Comparison of ENCODE assay signal across 27 cellular contexts in the genomic region with DNA sequence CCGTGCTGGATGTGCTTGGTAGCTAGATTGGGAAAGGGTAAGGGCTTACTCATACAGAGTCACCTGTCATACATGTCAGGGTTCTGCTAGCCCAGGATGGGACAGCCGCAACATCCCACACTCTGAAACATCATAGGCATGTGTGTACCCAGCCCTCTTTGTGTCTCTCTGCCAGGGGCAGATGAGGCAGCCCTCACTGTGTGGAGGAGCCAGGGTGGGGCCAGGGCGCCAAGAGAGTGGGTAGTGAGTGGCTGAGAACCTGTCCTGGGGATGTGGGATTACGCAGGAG.
"Had no signal": no experiment of that assay in that cellular context is flagged by ENCODE, and none has a peak within 500 bp of the region (broad histone marks: within the 10 kb centered on the region; RNA-seq: fewer than 3 reads in every experiment).

No MANE protein-coding gene starts in this region.

- H3K4me2 ChIP-seq: KMS-11 had no signal

- ATAC-seq: activated CD4-positive, alpha-beta T cell treated with anti-CD3 and anti-CD28 coated beads for 36 hours; activated CD8-positive, alpha-beta T cell treated with anti-CD3 and anti-CD28 coated beads, Interleukin-2, amount 10 ng/mL, durations not matched to agents 7 days and 5 days; PC-3; SK-N-SH treated with all-trans-retinoic acid at 6 μM for 48 hours had no signal

- DNase-seq: activated CD4-positive, alpha-beta T cell treated with anti-CD3 and anti-CD28 coated beads for 36 hours; activated CD4-positive, alpha-beta T cell treated with anti-CD3 and anti-CD28 coated beads, Interleukin-2, amount 10 ng/mL, durations not matched to agents 7 days and 5 days; activated CD4-positive, alpha-beta T cell treated with anti-CD3 and anti-CD28 coated beads, Interleukin-2, amount 50 U/mL, for 48 hours; activated CD8-positive, alpha-beta T cell treated with anti-CD3 and anti-CD28 coated beads, Interleukin-2, amount 10 ng/mL, durations not matched to agents 7 days and 5 days; activated gamma-delta T cell; activated naive CD4-positive, alpha-beta T cell treated with Interleukin-2 at 50 U/mL for 16 hours; activated naive CD8-positive, alpha-beta T cell treated with anti-CD3 and anti-CD28 coated beads, Interleukin-2, amount 10 ng/mL, durations not matched to agents 7 days and 5 days; activated T-cell treated with anti-CD3 and anti-CD28 coated beads, Interleukin-2, amount 50 U/mL, for 24 hours; amygdala; NCI-H1105; NCI-H1417 treated with DMSO at 0.1 percent for 48 hours; NCI-H187 treated with DMSO at 0.1 percent for 48 hours; NCI-H2081; NCI-H226; NCI-H524 treated with DMSO at 0.1 percent for 48 hours; NK-92 treated with Interleukin-12 subunit alpha and Interleukin-12 subunit beta, amount 100 ng/mL, for 24 hours; PC-3; Peyer's patch; SIG-M5; T-helper 1 cell; T-helper 2 cell; T-helper 9 cell had no signal

- H3K9me3 Mint-ChIP-seq: activated CD4-positive, alpha-beta T cell treated with anti-CD3 and anti-CD28 coated beads, Interleukin-2, amount 10 ng/mL, durations not matched to agents 7 days and 5 days; activated naive CD4-positive, alpha-beta T cell treated with anti-CD3 and anti-CD28 coated beads, Interleukin-2, amount 50 U/mL, for 24 hours; activated naive CD8-positive, alpha-beta T cell treated with anti-CD3 and anti-CD28 coated beads, Interleukin-2, amount 10 ng/mL, durations not matched to agents 7 days and 5 days; activated T-cell treated with anti-CD3 and anti-CD28 coated beads, Interleukin-2, amount 50 U/mL, for 24 hours; activated T-helper 2 cell treated with anti-CD3 and anti-CD28 coated beads, Interferon-gamma antibody, Interleukin-2, Interleukin-4, amounts not matched to agents 10 μg/mL and 5 μg/mL and 100 μg/mL, durations not matched to agents 14 hours and 24 hours and 36 hours had no signal

- H3K4me1 ChIP-seq: ascending aorta, Peyer's patch had no signal

- H3K27me3 ChIP-seq: ascending aorta, Peyer's patch had no signal

- H3K36me3 Mint-ChIP-seq: activated naive CD4-positive, alpha-beta T cell treated with anti-CD3 and anti-CD28 coated beads, Interleukin-2, amount 50 U/mL, for 24 hours; activated naive CD8-positive, alpha-beta T cell treated with anti-CD3 and anti-CD28 coated beads, Interleukin-2, amount 10 ng/mL, durations not matched to agents 7 days and 5 days had no signal

- H3K36me3 ChIP-seq: Peyer's patch had no signal

- H3K27me3 Mint-ChIP-seq: activated CD4-positive, alpha-beta T cell treated with anti-CD3 and anti-CD28 coated beads for 36 hours; activated CD4-positive, alpha-beta T cell treated with anti-CD3 and anti-CD28 coated beads, Interleukin-2, amount 10 ng/mL, durations not matched to agents 7 days and 5 days; activated naive CD4-positive, alpha-beta T cell treated with anti-CD3 and anti-CD28 coated beads, Interleukin-2, amount 50 U/mL, for 24 hours; activated naive CD8-positive, alpha-beta T cell treated with anti-CD3 and anti-CD28 coated beads, Interleukin-2, amount 10 ng/mL, durations not matched to agents 7 days and 5 days; activated T-cell treated with anti-CD3 and anti-CD28 coated beads, Interleukin-2, amount 50 U/mL, for 24 hours had no signal

- H3K27ac Mint-ChIP-seq: activated CD4-positive, alpha-beta T cell treated with anti-CD3 and anti-CD28 coated beads for 36 hours; activated CD4-positive, alpha-beta T cell treated with anti-CD3 and anti-CD28 coated beads, Interleukin-2, amount 10 ng/mL, durations not matched to agents 7 days and 5 days; activated CD8-positive, alpha-beta T cell treated with anti-CD3 and anti-CD28 coated beads, Interleukin-2, amount 10 ng/mL, durations not matched to agents 7 days and 5 days; activated naive CD4-positive, alpha-beta T cell treated with anti-CD3 and anti-CD28 coated beads, Interleukin-2, amount 50 U/mL, for 24 hours; activated naive CD8-positive, alpha-beta T cell treated with anti-CD3 and anti-CD28 coated beads, Interleukin-2, amount 10 ng/mL, durations not matched to agents 7 days and 5 days; activated T-cell treated with anti-CD3 and anti-CD28 coated beads, Interleukin-2, amount 50 U/mL, for 24 hours; activated T-helper 2 cell treated with anti-CD3 and anti-CD28 coated beads, Interferon-gamma antibody, Interleukin-2, Interleukin-4, amounts not matched to agents 10 μg/mL and 5 μg/mL and 100 μg/mL, durations not matched to agents 14 hours and 24 hours and 36 hours had no signal

- H3K27ac ChIP-seq: ascending aorta, KMS-11, Peyer's patch had no signal

- H3K4me3 Mint-ChIP-seq: activated CD4-positive, alpha-beta T cell treated with anti-CD3 and anti-CD28 coated beads for 36 hours; activated CD4-positive, alpha-beta T cell treated with anti-CD3 and anti-CD28 coated beads, Interleukin-2, amount 10 ng/mL, durations not matched to agents 7 days and 5 days; activated CD8-positive, alpha-beta T cell treated with anti-CD3 and anti-CD28 coated beads, Interleukin-2, amount 10 ng/mL, durations not matched to agents 7 days and 5 days; activated naive CD4-positive, alpha-beta T cell treated with anti-CD3 and anti-CD28 coated beads, Interleukin-2, amount 50 U/mL, for 24 hours; activated naive CD8-positive, alpha-beta T cell treated with anti-CD3 and anti-CD28 coated beads, Interleukin-2, amount 10 ng/mL, durations not matched to agents 7 days and 5 days; activated T-cell treated with anti-CD3 and anti-CD28 coated beads, Interleukin-2, amount 50 U/mL, for 24 hours had no signal

- H3K9ac ChIP-seq: KMS-11 had no signal

- H3K9me3 ChIP-seq: ascending aorta, Peyer's patch had no signal

- H3K4me3 ChIP-seq: ascending aorta, Peyer's patch had no signal

- H3K4me1 Mint-ChIP-seq: activated CD4-positive, alpha-beta T cell treated with anti-CD3 and anti-CD28 coated beads for 36 hours; activated CD4-positive, alpha-beta T cell treated with anti-CD3 and anti-CD28 coated beads, Interleukin-2, amount 10 ng/mL, durations not matched to agents 7 days and 5 days; activated naive CD4-positive, alpha-beta T cell treated with anti-CD3 and anti-CD28 coated beads, Interleukin-2, amount 50 U/mL, for 24 hours; activated naive CD8-positive, alpha-beta T cell treated with anti-CD3 and anti-CD28 coated beads, Interleukin-2, amount 10 ng/mL, durations not matched to agents 7 days and 5 days had no signal
